Comparison of ENCODE assay signal across 10 cellular contexts in the genomic region with DNA sequence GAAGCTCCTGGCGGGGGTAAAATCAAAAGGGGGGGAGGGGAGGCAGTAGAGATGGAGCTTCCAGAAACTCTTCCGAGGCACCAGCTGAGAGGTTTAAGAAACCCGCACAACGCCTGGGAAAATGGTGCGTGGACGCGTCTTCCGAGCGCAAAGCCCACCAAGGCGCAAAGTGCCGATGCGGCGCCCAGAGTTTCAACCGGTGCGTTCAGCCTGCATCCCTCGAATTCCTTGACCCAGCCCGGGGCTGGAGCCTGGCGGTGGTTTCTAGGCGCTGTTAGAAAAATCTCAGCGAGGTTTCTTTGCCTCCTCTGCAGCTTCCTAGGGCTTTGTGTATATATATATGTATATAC. TPM values are rescaled to one million over a fixed set of nuclear protein-coding genes. Genes with fewer than 3 reads are reported as not detected.
DNase-seq lines count a peak whose midpoint lies in the region; ATAC-seq and TF ChIP-seq lines count a peak whose summit lies in the region.
"Had no signal": no experiment of that assay in that cellular context is flagged by ENCODE, and none has a peak within 500 bp of the region (broad histone marks: within the 10 kb centered on the region; RNA-seq: fewer than 3 reads in every experiment).

No MANE protein-coding gene starts in this region.

- no peaks in the 10 kb centered on the region for H3K36me3 ChIP-seq in body of pancreas (replicated peaks in 1 of 2; ENCODE audit: insufficient read depth in 1 of 2, low read depth in 2 of 2)
- no peaks in the 10 kb centered on the region for H3K36me3 ChIP-seq in upper lobe of left lung

- H3K9me3 ChIP-seq in body of pancreas (no peaks in the 10 kb centered on the region), upper lobe of left lung (no peaks in the 10 kb centered on the region)

- no peaks in the 10 kb centered on the region for H3K9me3 Mint-ChIP-seq in activated naive CD4-positive, alpha-beta T cell treated with anti-CD3 and anti-CD28 coated beads, Interleukin-2, amount 50 U/mL, for 24 hours

- H3K4me1 ChIP-seq in body of pancreas (peaks cover 13% of the 10 kb centered on the region), upper lobe of left lung (peaks cover 10 to 15% (median 15%) of the 10 kb centered on the region in 4 donors)

- no peak overlapping the region for H3K27ac Mint-ChIP-seq in activated naive CD4-positive, alpha-beta T cell treated with anti-CD3 and anti-CD28 coated beads, Interleukin-2, amount 50 U/mL, for 24 hours

- TF ChIP-seq POLR2A in body of pancreas (IDR thresholded peaks at IDR 0.05): no peak
- TF ChIP-seq POLR2A in upper lobe of left lung (IDR thresholded peaks at IDR 0.05): no peak

- H3K27ac ChIP-seq in body of pancreas (no peak overlapping the region), layer of hippocampus (ENCODE audit: low read depth, low read length) (peak overlapping the region; percentile 31), upper lobe of left lung (no peak overlapping the region)

- no peak for TF ChIP-seq EP300 in upper lobe of left lung (IDR thresholded peaks at IDR 0.05)

- H3K4me1 Mint-ChIP-seq in activated naive CD4-positive, alpha-beta T cell treated with anti-CD3 and anti-CD28 coated beads, Interleukin-2, amount 50 U/mL, for 24 hours: peaks cover 3% of the 10 kb centered on the region

- H3K27me3 Mint-ChIP-seq in activated naive CD4-positive, alpha-beta T cell treated with anti-CD3 and anti-CD28 coated beads, Interleukin-2, amount 50 U/mL, for 24 hours: peaks cover 23% of the 10 kb centered on the region

- H3K4me3 ChIP-seq in body of pancreas: no peak overlapping the region
- peak overlapping the region in 3 of 4 donors; percentile 35 to 43 (median 39) for H3K4me3 ChIP-seq in upper lobe of left lung

- 1 to 2% methylated on average over 14 to 20 of the region's 20 CpGs for WGBS in body of pancreas, 2 donors
- WGBS in upper lobe of left lung, 2 donors: 2 to 6% methylated on average over 18 to 20 of the region's 20 CpGs

- intact Hi-C loops in body of pancreas (cut with DNase I): no loop called here

- ATAC-seq in body of pancreas: peak; percentile 30
- ATAC-seq in upper lobe of left lung (ENCODE audit: low FRiP score in 2 of 2): no peak
- no peak for ATAC-seq in GM21381 (IDR thresholded peaks at IDR 0.05; ENCODE audit: unreplicated experiment)

- H3K27me3 ChIP-seq in body of pancreas: peaks cover 0 to 12% of the 10 kb centered on the region in 2 donors
- H3K27me3 ChIP-seq in layer of hippocampus (ENCODE audit: control insufficient read depth, insufficient read depth, low read length): peaks cover 16% of the 10 kb centered on the region
- H3K27me3 ChIP-seq in upper lobe of left lung: peaks cover 0 to 21% (median 10%) of the 10 kb centered on the region in 4 donors

- peak overlapping the region; percentile 73 for H3K4me3 Mint-ChIP-seq in activated naive CD4-positive, alpha-beta T cell treated with anti-CD3 and anti-CD28 coated beads, Interleukin-2, amount 50 U/mL, for 24 hours

- DNase-seq in activated naive CD4-positive, alpha-beta T cell (lab: John Stamatoyannopoulos, UW): no peak
- no peak for DNase-seq in body of pancreas
- DNase-seq in upper lobe of left lung: no peak
- DNase-seq in activated CD8-positive, alpha-beta memory T cell treated with anti-CD3 and anti-CD28 coated beads for 24 hours: no peak
- no peak for DNase-seq in activated naive CD4-positive, alpha-beta T cell treated with Interleukin-2 at 50 U/mL for 16 hours

- TF ChIP-seq CTCF in body of pancreas (IDR thresholded peaks at IDR 0.05) (no peak), upper lobe of left lung (IDR thresholded peaks at IDR 0.05) (no peak)

- no peaks in the 10 kb centered on the region for H3K36me3 Mint-ChIP-seq in activated naive CD4-positive, alpha-beta T cell treated with anti-CD3 and anti-CD28 coated beads, Interleukin-2, amount 50 U/mL, for 24 hours

RNA-seq across cellular contexts. Expression of a gene that starts 0.5 kb away (rescaled TPM):
- total RNA-seq in body of pancreas: under 1 TPM in 1 of 2 donors, not detected in 1; under 0.01 TPM
- total RNA-seq in upper lobe of left lung: under 1 TPM in 1 of 6 donors, not detected in 5; 0.33 TPM
- total RNA-seq: activated CD8-positive, alpha-beta memory T cell treated with anti-CD3 and anti-CD28 coated beads for 36 hours; liver had no signal

Comparison
In these comparisons a context has a peak if more than half of its experiments do, and no peak if none do; other contexts are left out.
1. H3K4me3 ChIP-seq: peak in upper lobe of left lung (3 of 4); none in body of pancreas (0 of 2).